Comparison of ENCODE assay signal across 8 cellular contexts in genomic region chr16:30893744-30894539, GRCh38. TPM values are rescaled to one million over a fixed set of nuclear protein-coding genes. Genes with fewer than 3 reads are reported as not detected.
DNase-seq lines count a peak whose midpoint lies in the region; ATAC-seq and TF ChIP-seq lines count a peak whose summit lies in the region.

Gene BCL7C, minus strand, starts transcription at chr16:30894077. Its CDS starts 133 bp downstream, at chr16:30893944.

- peaks cover 9% of the 10 kb centered on the region for H3K4me1 ChIP-seq in colonic mucosa

- intact Hi-C loops in colonic mucosa (cut with DNase I): no loop called here

- DNase-seq in AG09319 (ENCODE audit: extremely low read depth, low read depth) (peak; percentile 78), NCI-H446 (lab: John Stamatoyannopoulos, UW) (peak; percentile 44 to 87), colonic mucosa (peak; percentile 95), left kidney (ENCODE audit: low read depth, low spot score) (peak; percentile 98)
- peak; percentile 77 to 78 for DNase-seq in activated CD4-positive, alpha-beta T cell treated with anti-CD3 and anti-CD28 coated beads for 4 hours
- peak; percentile 85 to 93 for DNase-seq in stimulated activated CD4-positive, alpha-beta T cell treated with anti-CD3 and anti-CD28 coated beads, Interleukin-2, amount 100 ng/mL, for 24 hours

- H3K27me3 ChIP-seq in colonic mucosa: no peaks in the 10 kb centered on the region

- no peaks in the 10 kb centered on the region for H3K9me3 ChIP-seq in colonic mucosa

- H3K27ac ChIP-seq in colonic mucosa: peak within 1 kb of the TSS; percentile 85

- TF ChIP-seq CTCF in AG09319 (IDR thresholded peaks at IDR 0.05; ENCODE audit: low read depth, low read length) (peak; percentile 34), colonic mucosa (IDR thresholded peaks at IDR 0.05) (no peak)

- H3K9ac ChIP-seq in colonic mucosa (ENCODE audit: low read depth in 2 of 2, low read length in 2 of 2): peak within 1 kb of the TSS; percentile 93 to 99

- H3K4me3 ChIP-seq in colonic mucosa: peak within 1 kb of the TSS; percentile 85

- ATAC-seq in GM18868 (IDR thresholded peaks at IDR 0.05; ENCODE audit: unreplicated experiment): peak; percentile 77
- peak; percentile 63 for ATAC-seq in HG03108 (IDR thresholded peaks at IDR 0.05; ENCODE audit: unreplicated experiment)

- no peaks in the 10 kb centered on the region for H3K36me3 ChIP-seq in colonic mucosa

RNA-seq across cellular contexts. Expression of gene BCL7C, which starts in this region (rescaled TPM):
- total RNA-seq in colonic mucosa: 10 to 100 TPM; 19.9 to 34.5 TPM

Comparison
In these comparisons a context has a peak if more than half of its experiments do, and no peak if none do; other contexts are left out.
1. Peak in every context shown above with its lines: DNase-seq, ATAC-seq, H3K4me3 ChIP-seq and H3K27ac ChIP-seq.